ENCODE assay signal across 8 cellular contexts in genomic region chr11:35525501-35526175, GRCh38. TPM values are rescaled to one million over a fixed set of nuclear protein-coding genes. Genes with fewer than 3 reads are reported as not detected.
DNase-seq lines count a peak whose midpoint lies in the region; ATAC-seq lines count a peak whose summit lies in the region.

Gene PAMR1 (minus strand): TSS chr11:35525616. CDS start chr11:35525585, 31 bp downstream.

- intact Hi-C loops in aorta (cut with DNase I), result no loop called here

- peak within 1 kb of the TSS; percentile 3 for H3K18ac ChIP-seq in mesendoderm (ENCODE audit: low read length)

- no peak within 1 kb of the TSS for H2BK120ac ChIP-seq in mesendoderm (ENCODE audit: low read depth, low read length)

- H3K56ac ChIP-seq in mesendoderm (ENCODE audit: low read length), result peak within 1 kb of the TSS; percentile 80

- no peak within 1 kb of the TSS for H4K5ac ChIP-seq in mesendoderm (ENCODE audit: low read length)

- H4K8ac ChIP-seq in mesendoderm (ENCODE audit: low read depth, low read length), result no peak within 1 kb of the TSS

- no peak within 1 kb of the TSS for H3K4ac ChIP-seq in mesendoderm (ENCODE audit: low read depth, low read length)

- H3K36me3 ChIP-seq in mesendoderm (ENCODE audit: control insufficient read depth, insufficient read depth, low read length), result no peaks in the 10 kb centered on the region
- H3K36me3 ChIP-seq in aorta (ENCODE audit: control insufficient read depth in 1 of 2, insufficient read depth in 2 of 2, low read length in 1 of 2), result no peaks in the 10 kb centered on the region

- peak within 1 kb of the TSS; percentile 57 for H3K9ac ChIP-seq in mesendoderm (ENCODE audit: low read length)

- H2BK5ac ChIP-seq in mesendoderm (ENCODE audit: low read length), result no peak within 1 kb of the TSS

- H3K4me2 ChIP-seq in mesendoderm (ENCODE audit: low read length), result peak within 1 kb of the TSS; percentile 11

- DNase-seq in DMS79 (lab: John Stamatoyannopoulos, UW) (peak; percentile 22), NCI-H1105 (lab: John Stamatoyannopoulos, UW) (peak; percentile 9), ecto neural progenitor cell (ENCODE audit: low spot score) (peak; percentile 77), mesendoderm (peak; percentile 72), aorta (peak; percentile 61 to 84), NCI-H1694 treated with DMSO at 0.1 percent for 48 hours (lab: John Stamatoyannopoulos, UW) (no peak)

- H3K79me1 ChIP-seq in mesendoderm (ENCODE audit: low read length), result no peaks in the 10 kb centered on the region

- H3K23ac ChIP-seq in mesendoderm (ENCODE audit: low read length), result no peak within 1 kb of the TSS

- H3K4me1 ChIP-seq in mesendoderm (ENCODE audit: control insufficient read depth, low read depth, low read length), result no peaks in the 10 kb centered on the region
- H3K4me1 ChIP-seq in aorta (ENCODE audit: control insufficient read depth in 1 of 2, insufficient read depth in 2 of 2, low read length in 2 of 2), result peaks cover 0 to 5% of the 10 kb centered on the region in 2 donors

- no peaks in the 10 kb centered on the region for H3K79me2 ChIP-seq in mesendoderm (ENCODE audit: control insufficient read depth, insufficient read depth, low read length)

- peak; percentile 78 for ATAC-seq in aorta (ENCODE audit: low FRiP score)
- no peak for ATAC-seq in GM19324 (IDR thresholded peaks at IDR 0.05; ENCODE audit: low FRiP score, unreplicated experiment)
- no peak for ATAC-seq in HG03432 (IDR thresholded peaks at IDR 0.05; ENCODE audit: unreplicated experiment)

- H3K27ac ChIP-seq in mesendoderm (ENCODE audit: low read depth, low read length), result no peak within 1 kb of the TSS
- H3K27ac ChIP-seq in aorta (ENCODE audit: low read depth in 1 of 2, low read length in 2 of 2), result no peak within 1 kb of the TSS

- no peak within 1 kb of the TSS for H2BK15ac ChIP-seq in mesendoderm (replicated peaks; ENCODE audit: low read depth)

- WGBS in mesendoderm (ENCODE audit: extremely low coverage, insufficient coverage, low lambda C conversion rate), result no CpG with 5 or more reads among the region's 34 CpGs
- WGBS in aorta, 2 donors, result 4 to 5% methylated on average over 29 to 34 of the region's 34 CpGs

- H3K27me3 ChIP-seq in mesendoderm (ENCODE audit: insufficient read depth, low read length, poor library complexity) (no peaks in the 10 kb centered on the region), aorta (ENCODE audit: control insufficient read depth in 1 of 2, insufficient read depth in 2 of 2, low read length in 1 of 2) (no peaks in the 10 kb centered on the region)

- no peaks in the 10 kb centered on the region for H3K9me3 ChIP-seq in aorta (ENCODE audit: control insufficient read depth, low read length)

- H3K4me3 ChIP-seq in mesendoderm (ENCODE audit: low read length), result peak within 1 kb of the TSS; percentile 28
- H3K4me3 ChIP-seq in aorta (ENCODE audit: low read length in 2 of 2), result no peak within 1 kb of the TSS

- no peak within 1 kb of the TSS for H2AK5ac ChIP-seq in mesendoderm (ENCODE audit: low read length)

RNA-seq across cellular contexts. Expression of gene PAMR1, which starts in this region (rescaled TPM):
- 0.46 TPM for polyA plus RNA-seq in mesendoderm (2013, experiment 1 of 2)
- 0.52 TPM for polyA plus RNA-seq in mesendoderm (2013, experiment 2 of 2)
- total RNA-seq in aorta, result 1 to 10 TPM; 2.3 to 3.1 TPM
- polyA plus RNA-seq in aorta, result 1 to 10 TPM in 1 of 2 donors, under 1 TPM in 1; 0.69 to 2.0 TPM
